32 cellular contexts compared by ENCODE assay signal in the genomic region with DNA sequence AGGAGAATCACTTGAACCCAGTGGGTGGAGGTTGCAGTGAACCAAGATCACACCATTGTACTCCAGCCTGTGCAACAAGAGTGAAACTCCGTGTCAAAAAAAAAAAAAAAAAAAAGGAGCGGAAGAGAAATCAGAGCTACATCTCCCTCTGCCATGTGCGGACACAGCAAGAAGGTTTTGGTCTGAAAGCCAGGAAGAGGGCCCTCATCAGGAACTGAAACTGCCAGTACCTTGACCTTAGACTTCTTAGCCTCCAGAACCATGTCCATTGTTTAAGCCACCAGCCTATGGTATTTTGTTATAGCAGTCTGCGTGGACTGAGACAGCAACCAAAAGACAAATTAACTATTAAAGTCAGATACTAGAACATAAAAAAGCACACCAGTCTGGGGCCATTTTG. TPM values are rescaled to one million over a fixed set of nuclear protein-coding genes. Genes with fewer than 3 reads are reported as not detected.
"Had no signal": no experiment of that assay in that cellular context is flagged by ENCODE, and none has a peak within 500 bp of the region (broad histone marks: within the 10 kb centered on the region; RNA-seq: fewer than 3 reads in every experiment).

No MANE protein-coding gene starts in this region.

- H3K36me3 Mint-ChIP-seq: stimulated activated effector memory CD8-positive, alpha-beta T cell treated with anti-CD3 and anti-CD28 coated beads, Interleukin-12 subunit alpha, Interleukin-12 subunit beta, amount 100 ng/mL, for 72 hours; stimulated activated memory B cell treated with anti-CD40 and anti-IgM and Interleukin-4, amounts not matched to agents 10 μg/mL and 1 μg/mL and 100 μg/mL, for 72 hours had no signal

- DNase-seq: stimulated activated CD4-positive, alpha-beta T cell treated with anti-CD3 and anti-CD28 coated beads, Interleukin-2, amount 100 ng/mL, for 48 hours; stimulated activated CD4-positive, alpha-beta T cell treated with anti-CD3 and anti-CD28 coated beads, Interleukin-4, amount 100 ng/mL, for 1 hour; stimulated activated CD4-positive, alpha-beta T cell treated with anti-CD3 and anti-CD28 coated beads, Interleukin-4, amount 100 ng/mL, for 24 hours; stimulated activated CD4-positive, alpha-beta T cell treated with anti-CD3 and anti-CD28 coated beads, Interleukin-4, amount 100 ng/mL, for 4 hours; stimulated activated CD8-positive, alpha-beta memory T cell treated with anti-CD3 and anti-CD28 coated beads, Interleukin-4, amount 100 ng/mL, for 48 hours; stimulated activated naive B cell treated with anti-CD40 and anti-IgM and Interleukin-4, amounts not matched to agents 10 μg/mL and 1 μg/mL and 100 μg/mL, for 72 hours; stimulated activated naive CD4-positive, alpha-beta T cell; stimulated activated naive CD4-positive, alpha-beta T cell treated with Interleukin-2 at 50 U/mL for 16 hours; stimulated activated naive CD8-positive, alpha-beta T cell treated with anti-CD3 and anti-CD28 coated beads, Interleukin-15, amount 100 ng/mL, for 72 hours; stimulated activated naive CD8-positive, alpha-beta T cell treated with anti-CD3 and anti-CD28 coated beads, Interleukin-15, Interleukin-2, amounts not matched to agents 100 U/mL and 50 U/mL, for 24 hours; stomach; substantia nigra; testis; thyroid gland; tibial artery; transverse colon; trophoblast cell; upper lobe of left lung; upper lobe of right lung; uterus had no signal

- H3K36me3 ChIP-seq: stomach, thoracic aorta, thyroid gland, tibial artery, tibial nerve, transverse colon, upper lobe of left lung, upper lobe of right lung, uterus, vagina had no signal

- H3K4me1 ChIP-seq: tibial artery, upper lobe of left lung, upper lobe of right lung, uterus, vagina had no signal

- H3K27me3 Mint-ChIP-seq: type B pancreatic cell had no signal

- H3K4me1 Mint-ChIP-seq: stimulated activated effector memory CD8-positive, alpha-beta T cell treated with anti-CD3 and anti-CD28 coated beads, Interleukin-12 subunit alpha, Interleukin-12 subunit beta, amount 100 ng/mL, for 72 hours; stimulated activated memory B cell treated with anti-CD40 and anti-IgM and Interleukin-4, amounts not matched to agents 10 μg/mL and 1 μg/mL and 100 μg/mL, for 72 hours; stimulated activated naive B cell treated with anti-CD40 and anti-IgM and Interleukin-4, amounts not matched to agents 10 μg/mL and 1 μg/mL and 100 μg/mL, for 72 hours; stimulated activated naive CD8-positive, alpha-beta T cell treated with anti-CD3 and anti-CD28 coated beads, Interleukin-15, amount 100 ng/mL, for 72 hours had no signal

- H3K27ac Mint-ChIP-seq: stimulated activated effector memory CD8-positive, alpha-beta T cell treated with anti-CD3 and anti-CD28 coated beads, Interleukin-12 subunit alpha, Interleukin-12 subunit beta, amount 100 ng/mL, for 72 hours; stimulated activated memory B cell treated with anti-CD40 and anti-IgM and Interleukin-4, amounts not matched to agents 10 μg/mL and 1 μg/mL and 100 μg/mL, for 72 hours; stimulated activated naive CD8-positive, alpha-beta T cell treated with anti-CD3 and anti-CD28 coated beads, Interleukin-15, amount 100 ng/mL, for 72 hours; stimulated activated naive CD8-positive, alpha-beta T cell treated with anti-CD3 and anti-CD28 coated beads, Interleukin-15, Interleukin-2, amounts not matched to agents 100 ng/mL and 50 ng/mL, for 24 hours; type B pancreatic cell had no signal

- H3K27me3 ChIP-seq: stomach, suprapubic skin, testis, thyroid gland, tibial artery, tibial nerve, transverse colon, upper lobe of left lung, upper lobe of right lung, uterus, vagina had no signal

- H3K27ac ChIP-seq: stomach, suprapubic skin, testis, thoracic aorta, thyroid gland, tibial artery, transverse colon, upper lobe of left lung, upper lobe of right lung, uterus, vagina had no signal

- H3K9me3 ChIP-seq: stomach, suprapubic skin, testis, thoracic aorta, thyroid gland, tibial artery, tibial nerve, transverse colon, upper lobe of left lung, upper lobe of right lung, uterus, vagina had no signal

- H3K9me3 Mint-ChIP-seq: stimulated activated effector memory CD8-positive, alpha-beta T cell treated with anti-CD3 and anti-CD28 coated beads, Interleukin-12 subunit alpha, Interleukin-12 subunit beta, amount 100 ng/mL, for 72 hours; stimulated activated naive CD8-positive, alpha-beta T cell treated with anti-CD3 and anti-CD28 coated beads, Interleukin-15, Interleukin-2, amounts not matched to agents 100 ng/mL and 50 ng/mL, for 24 hours had no signal

- H3K4me3 ChIP-seq: stomach, suprapubic skin, testis, thoracic aorta, thyroid gland, tibial artery, tibial nerve, transverse colon, upper lobe of left lung, upper lobe of right lung, uterus, vagina had no signal

- ATAC-seq: stimulated activated effector memory CD8-positive, alpha-beta T cell treated with anti-CD3 and anti-CD28 coated beads, Interleukin-12 subunit alpha, Interleukin-12 subunit beta, amount 100 ng/mL, for 72 hours; stimulated activated memory B cell treated with anti-CD40 and anti-IgM and Interleukin-4, amounts not matched to agents 10 μg/mL and 1 μg/mL and 100 μg/mL, for 72 hours; stimulated activated naive B cell treated with anti-CD40 and anti-IgM and Interleukin-4, amounts not matched to agents 10 μg/mL and 1 μg/mL and 100 μg/mL, for 72 hours; stimulated activated naive CD8-positive, alpha-beta T cell treated with anti-CD3 and anti-CD28 coated beads, Interleukin-15, amount 100 ng/mL, for 72 hours; stimulated activated naive CD8-positive, alpha-beta T cell treated with anti-CD3 and anti-CD28 coated beads, Interleukin-15, Interleukin-2, amounts not matched to agents 100 U/mL and 50 U/mL, for 24 hours; upper lobe of right lung had no signal

- H3K4me3 Mint-ChIP-seq: stimulated activated effector memory CD8-positive, alpha-beta T cell treated with anti-CD3 and anti-CD28 coated beads, Interleukin-12 subunit alpha, Interleukin-12 subunit beta, amount 100 ng/mL, for 72 hours; stimulated activated memory B cell treated with anti-CD40 and anti-IgM and Interleukin-4, amounts not matched to agents 10 μg/mL and 1 μg/mL and 100 μg/mL, for 72 hours; stimulated activated naive B cell treated with anti-CD40 and anti-IgM and Interleukin-4, amounts not matched to agents 10 μg/mL and 1 μg/mL and 100 μg/mL, for 72 hours; stimulated activated naive CD8-positive, alpha-beta T cell treated with anti-CD3 and anti-CD28 coated beads, Interleukin-15, amount 100 ng/mL, for 72 hours; stimulated activated naive CD8-positive, alpha-beta T cell treated with anti-CD3 and anti-CD28 coated beads, Interleukin-15, Interleukin-2, amounts not matched to agents 100 ng/mL and 50 ng/mL, for 24 hours; type B pancreatic cell had no signal

RNA-seq across cellular contexts. Expression of a gene that starts 52.8 kb away (rescaled TPM):
- total RNA-seq: subcutaneous adipose tissue, suprapubic skin, temporal lobe, thoracic aorta, thyroid gland, tibial nerve, transverse colon, upper lobe of left lung, upper lobe of right lung, ureter, urinary bladder, uterus, vagina had no signal
- polyA plus RNA-seq: stomach, urinary bladder had no signal
